Comparison of ENCODE assay signal across 17 cellular contexts in genomic region chr18:3422905-3423304, GRCh38. TPM values are rescaled to one million over a fixed set of nuclear protein-coding genes. Genes with fewer than 3 reads are reported as not detected.
DNase-seq lines count a peak whose midpoint lies in the region; ATAC-seq and TF ChIP-seq lines count a peak whose summit lies in the region.
"Had no signal": no experiment of that assay in that cellular context is flagged by ENCODE, and none has a peak within 500 bp of the region (broad histone marks: within the 10 kb centered on the region; RNA-seq: fewer than 3 reads in every experiment).

No MANE protein-coding gene starts in this region.

- H3K9me1 ChIP-seq in IMR-90 (ENCODE audit: insufficient read depth, low read length): no peaks in the 10 kb centered on the region

- no peak overlapping the region for H2AK5ac ChIP-seq in IMR-90 (ENCODE audit: low read depth, low read length)

- H2BK120ac ChIP-seq in IMR-90 (ENCODE audit: low read depth, low read length): no peak overlapping the region

- DNase-seq in SIG-M5 treated with dmso at 0.1 percent for 504 hours (lab: John Stamatoyannopoulos, UW; ENCODE audit: unreplicated experiment): peak; percentile 13
- DNase-seq in SIG-M5 (lab: John Stamatoyannopoulos, UW): no peak
- DNase-seq in IMR-90: no peak
- peak; percentile 46 for DNase-seq in epithelial cell of esophagus (ENCODE audit: low read depth)
- no peak for DNase-seq in mammary epithelial cell
- DNase-seq in GM19238 (ENCODE audit: insufficient read length, low spot score): no peak
- DNase-seq in activated CD4-positive, alpha-beta T cell treated with anti-CD3 and anti-CD28 coated beads for 1 hour: no peak
- DNase-seq: Calu3; CD8-positive, alpha-beta T cell; DMS 273 treated with DMSO at 0.1 percent for 48 hours; DMS53; DND-41; EL; GM23248 had no signal

- no peak for TF ChIP-seq POLR2A in IMR-90 (IDR thresholded peaks at IDR 0.05; ENCODE audit: low read depth, low read length)

- no peaks in the 10 kb centered on the region for H4K20me1 ChIP-seq in IMR-90 (ENCODE audit: insufficient read depth, low read length)
- no peaks in the 10 kb centered on the region for H4K20me1 ChIP-seq in mammary epithelial cell (ENCODE audit: insufficient read depth, low read length)
- H4K20me1 ChIP-seq: BLaER1 treated with 17β-estradiol and CSF1 and Interleukin-3, amounts not matched to agents 10 nM and 100 nM had no signal

- H3K27ac ChIP-seq in IMR-90 (ENCODE audit: insufficient read depth, low read length) (no peak overlapping the region), mammary epithelial cell (ENCODE audit: insufficient read depth, low read depth, low read length) (no peak overlapping the region)
- H3K27ac ChIP-seq: BLaER1 treated with 17β-estradiol and CSF1 and Interleukin-3, amounts not matched to agents 10 nM and 100 nM; GM23248 had no signal

- in situ Hi-C loops in IMR-90 (cut with MboI; ENCODE audit: low sequenced_read_pairs) (no loop called here), mammary epithelial cell (cut with MboI; ENCODE audit: low sequenced_read_pairs in 2 of 2) (no loop called here)

- H2BK5ac ChIP-seq in IMR-90 (ENCODE audit: low read depth, low read length, poor library complexity, severe bottlenecking): no peak overlapping the region

- TF ChIP-seq RAD21 in IMR-90 (IDR thresholded peaks at IDR 0.05; ENCODE audit: low read length): no peak

- H3K14ac ChIP-seq in IMR-90 (replicated peaks; ENCODE audit: low read depth, low read length): no peak overlapping the region

- H3K4me3 ChIP-seq in IMR-90 (ENCODE audit: insufficient read depth, low read depth, low read length) (no peak overlapping the region), epithelial cell of esophagus (ENCODE audit: low read length) (no peak overlapping the region), mammary epithelial cell (replicated peaks in 1 of 3; ENCODE audit: insufficient read depth in 1 of 3, low read depth in 2 of 3, low read length in 3 of 3) (no peak overlapping the region)
- H3K4me3 ChIP-seq: BLaER1 treated with 17β-estradiol and CSF1 and Interleukin-3, amounts not matched to agents 10 nM and 100 nM; GM12878; GM23248; HAP-1 had no signal

- H3K9me3 ChIP-seq in IMR-90 (ENCODE audit: control insufficient read depth, insufficient read depth, low read length) (no peaks in the 10 kb centered on the region), mammary epithelial cell (replicated peaks; ENCODE audit: insufficient read depth, low read length) (no peaks in the 10 kb centered on the region)
- H3K9me3 ChIP-seq: HAP-1 had no signal

- no peaks in the 10 kb centered on the region for H3K79me1 ChIP-seq in IMR-90 (ENCODE audit: low read depth in 1 of 2, low read length in 2 of 2)

- no peak overlapping the region for H4K5ac ChIP-seq in IMR-90 (ENCODE audit: low read depth, low read length)

- H2BK15ac ChIP-seq in IMR-90 (ENCODE audit: low read depth, low read length): no peak overlapping the region

- H3K56ac ChIP-seq in IMR-90 (ENCODE audit: extremely low read depth, insufficient read depth, low read length): no peak overlapping the region

- no peak overlapping the region for H2AK9ac ChIP-seq in IMR-90 (replicated peaks; ENCODE audit: low read depth, low read length, poor library complexity)

- no peak overlapping the region for H3K23ac ChIP-seq in IMR-90 (ENCODE audit: low read depth, low read length)

- H3K36me3 ChIP-seq in IMR-90 (ENCODE audit: control insufficient read depth, insufficient read depth, low read length): no peaks in the 10 kb centered on the region
- H3K36me3 ChIP-seq in mammary epithelial cell (ENCODE audit: insufficient read depth, low read length): no peaks in the 10 kb centered on the region
- H3K36me3 ChIP-seq: BLaER1 treated with 17β-estradiol and CSF1 and Interleukin-3, amounts not matched to agents 10 nM and 100 nM; HAP-1 had no signal

- H3K27me3 ChIP-seq in IMR-90 (ENCODE audit: control insufficient read depth, insufficient read depth, low read length) (no peaks in the 10 kb centered on the region), mammary epithelial cell (ENCODE audit: insufficient read depth, low read length) (no peaks in the 10 kb centered on the region)
- H3K27me3 ChIP-seq: BLaER1 treated with 17β-estradiol and CSF1 and Interleukin-3, amounts not matched to agents 10 nM and 100 nM had no signal

- no TSS peak for BruUV-seq in IMR-90 (replicated peaks; lab: Mats Ljungman, UMichigan)
- no TSS peak for BruUV-seq in mammary epithelial cell (replicated peaks; lab: Mats Ljungman, UMichigan)

- no peak for TF ChIP-seq CTCF in IMR-90 (conservative IDR thresholded peaks at IDR 0.05; ENCODE audit: low read depth, low read length)
- no peak for TF ChIP-seq CTCF in epithelial cell of esophagus (IDR thresholded peaks at IDR 0.05; ENCODE audit: insufficient read depth, low read depth, low read length, missing control alignments)
- no peak for TF ChIP-seq CTCF in mammary epithelial cell (conservative IDR thresholded peaks at IDR 0.05 in 1 of 2, IDR thresholded peaks at IDR 0.05 in 1 of 2; ENCODE audit: extremely low read depth in 1 of 2, insufficient read depth in 1 of 2, low read depth in 1 of 2, low read length in 2 of 2)

- WGBS in IMR-90 (ENCODE audit: extremely low coverage in 2 of 2, insufficient read length in 1 of 2), 2 experiments: 60% methylated on average over 1 of the region's 10 CpGs; no CpG with 5 or more reads in 1 of the 2 experiments
- 96% methylated on average over 10 of the region's 10 CpGs for WGBS in mammary epithelial cell (ENCODE audit: low coverage, missing lambda C conversion rate)

- intact Hi-C loops in IMR-90 (cut with micrococcal nuclease): no loop called here
- intact Hi-C loops in mammary epithelial cell (cut with micrococcal nuclease): no loop called here

- no peak overlapping the region for H4K8ac ChIP-seq in IMR-90 (ENCODE audit: low read depth in 2 of 2, low read length in 2 of 2)

- H3K4me2 ChIP-seq in IMR-90 (ENCODE audit: low read depth, low read length) (no peak overlapping the region), mammary epithelial cell (ENCODE audit: insufficient read depth, low read depth, low read length) (no peak overlapping the region)
- H3K4me2 ChIP-seq: BLaER1 treated with 17β-estradiol and CSF1 and Interleukin-3, amounts not matched to agents 10 nM and 100 nM had no signal

- H2AFZ ChIP-seq in IMR-90 (replicated peaks; ENCODE audit: low read length, poor library complexity) (no peak overlapping the region), mammary epithelial cell (ENCODE audit: low read depth, low read length) (no peak overlapping the region)
- H2AFZ ChIP-seq: GM23248 had no signal

- H3K18ac ChIP-seq in IMR-90 (ENCODE audit: low read depth, low read length): no peak overlapping the region

- H3K4ac ChIP-seq in IMR-90 (ENCODE audit: low read depth, low read length): no peak overlapping the region

- CTCF ChIA-PET in IMR-90 (lab: Yijun Ruan, JAX) (no interaction called here), mammary epithelial cell (lab: Charles Lee; ENCODE audit: low non-redundant PET) (no interaction called here)

- H4K91ac ChIP-seq in IMR-90 (ENCODE audit: insufficient read depth, low read depth, low read length): no peak overlapping the region

- dilution Hi-C loops in IMR-90 (cut with HindIII; ENCODE audit: low sequenced_read_pairs, unreplicated experiment): no loop called here
- dilution Hi-C loops in mammary epithelial cell (cut with HindIII; ENCODE audit: low sequenced_read_pairs): no loop called here

- no peak overlapping the region for H2BK20ac ChIP-seq in IMR-90 (ENCODE audit: low read depth, low read length)

- no peaks in the 10 kb centered on the region for H3K4me1 ChIP-seq in IMR-90 (ENCODE audit: control insufficient read depth, insufficient read depth, low read length)
- no peaks in the 10 kb centered on the region for H3K4me1 ChIP-seq in mammary epithelial cell (ENCODE audit: insufficient read depth, low read length)
- H3K4me1 ChIP-seq: HAP-1 had no signal

- H3K79me2 ChIP-seq in mammary epithelial cell (ENCODE audit: insufficient read depth, low read length): no peaks in the 10 kb centered on the region

- no peak for ATAC-seq in IMR-90 (ENCODE audit: low read depth)
- ATAC-seq: CD8-positive, alpha-beta T cell; GM12878 had no signal

- POLR2A ChIA-PET in IMR-90 (lab: Charles Lee; ENCODE audit: unreplicated experiment): no interaction called here

- H3K9ac ChIP-seq in IMR-90 (ENCODE audit: low read depth, low read length): no peak overlapping the region
- no peak overlapping the region for H3K9ac ChIP-seq in mammary epithelial cell (ENCODE audit: insufficient read depth, low read length)
- H3K9ac ChIP-seq: BLaER1 treated with 17β-estradiol and CSF1 and Interleukin-3, amounts not matched to agents 10 nM and 100 nM; GM23248 had no signal

TF ChIP-seq in IMR-90, 13 proteins besides CTCF, POLR2A, EP300 and RAD21:
- TF ChIP-seq CEBPB (IDR thresholded peaks at IDR 0.05; ENCODE audit: low read depth, low read length) (peak; percentile 18; the same call in 1 of the 2 replicates), CHD1 (IDR thresholded peaks at IDR 0.05; ENCODE audit: low read depth, low read length) (no peak)

RNA-seq across cellular contexts. Expression of gene TGIF1, which starts 27.1 kb away (rescaled TPM):
- 100 and 118 TPM in 2 replicates for total RNA-seq in IMR-90 (2012; rRNA removed)
- polyA plus RNA-seq in IMR-90 (2012; rRNA removed): 43.7 and 62.1 TPM in 2 replicates
- 51.3 and 79.1 TPM in 2 replicates for polyA plus RNA-seq in IMR-90 (2012; cell fraction: cytosol; rRNA removed)
- 84.3 and 252 TPM in 2 replicates for polyA plus RNA-seq in IMR-90 (2012; cell fraction: nucleus; rRNA removed; ENCODE audit: low replicate concordance)
- 100 to 1,000 TPM; 153 to 189 TPM for total RNA-seq in mammary epithelial cell
- 150 TPM for polyA plus RNA-seq in mammary epithelial cell
- polyA minus RNA-seq in mammary epithelial cell: 58.8 TPM

Comparison
In these comparisons a context has a peak if more than half of its experiments do, and no peak if none do; other contexts are left out.
1. DNase-seq: peak in SIG-M5 treated with dmso at 0.1 percent for 504 hours (single experiment) and epithelial cell of esophagus (single experiment); none in SIG-M5 (single experiment), IMR-90 (single experiment), mammary epithelial cell (single experiment), GM19238 (single experiment) and activated CD4-positive, alpha-beta T cell treated with anti-CD3 and anti-CD28 coated beads for 1 hour (single experiment).